Comparison of ENCODE assay signal across 8 cellular contexts in the genomic region with DNA sequence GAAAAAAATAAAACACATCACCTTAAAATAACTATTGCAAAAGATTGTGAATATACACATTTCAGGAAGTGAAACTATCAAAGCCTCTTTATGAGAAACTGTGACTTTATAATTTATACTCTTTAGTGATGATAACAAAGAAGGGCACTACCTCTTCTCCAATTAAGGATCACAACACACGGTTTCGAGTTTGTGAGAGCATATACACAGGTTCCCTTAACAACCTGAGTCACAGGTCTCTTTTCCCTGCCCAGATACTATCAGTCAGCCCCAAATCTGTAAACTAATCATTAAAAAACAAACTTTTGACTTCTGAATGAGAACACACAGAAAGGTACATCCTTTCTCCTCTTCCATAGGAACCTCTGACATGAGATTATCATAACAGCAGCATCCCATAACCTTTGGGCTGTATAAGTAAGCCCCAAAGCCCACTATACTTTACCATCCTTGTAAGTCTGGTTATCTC. TPM values are rescaled to one million over a fixed set of nuclear protein-coding genes. Genes with fewer than 3 reads are reported as not detected.
DNase-seq lines count a peak whose midpoint lies in the region; ATAC-seq and TF ChIP-seq lines count a peak whose summit lies in the region.

No MANE protein-coding gene starts in this region.

- no peaks in the 10 kb centered on the region for H3K9me3 ChIP-seq in hepatocyte (ENCODE audit: low read depth)

- peak overlapping the region; percentile 85 for H3K27ac ChIP-seq in hepatocyte

- DNase-seq in activated CD4-positive, alpha-beta T cell treated with anti-CD3 and anti-CD28 coated beads for 48 hours = peak; percentile 18
- DNase-seq in activated CD4-positive, alpha-beta T cell treated with anti-CD3 and anti-CD28 coated beads, Interleukin-2, amount 50 U/mL, for 4 hours = no peak
- DNase-seq in RPMI8226 (peak; percentile 87), hepatocyte (ENCODE audit: low spot score) (no peak), D341Med (ENCODE audit: low spot score) (no peak), lower leg skin (ENCODE audit: low spot score in 2 of 2) (no peak)
- DNase-seq in stimulated activated CD4-positive, alpha-beta T cell treated with anti-CD3 and anti-CD28 coated beads, Interleukin-4, amount 100 ng/mL, for 1 hour = no peak

- intact Hi-C loops in lower leg skin (cut with DNase I; ENCODE audit: low total_unique reads) = no loop called here

- peaks cover 31% of the 10 kb centered on the region for H3K4me1 ChIP-seq in hepatocyte (ENCODE audit: insufficient read depth)

- ATAC-seq in HG02981 (IDR thresholded peaks at IDR 0.05; ENCODE audit: unreplicated experiment) = peak; percentile 49

- TF ChIP-seq POLR2A in lower leg skin (IDR thresholded peaks at IDR 0.05) = no peak

- no peak for TF ChIP-seq CTCF in hepatocyte (IDR thresholded peaks at IDR 0.05; ENCODE audit: poor library complexity)
- TF ChIP-seq CTCF in lower leg skin (IDR thresholded peaks at IDR 0.05) = no peak

- H3K36me3 ChIP-seq in hepatocyte (replicated peaks; ENCODE audit: insufficient read depth, low read depth) = no peaks in the 10 kb centered on the region

- H4K20me1 ChIP-seq in hepatocyte (ENCODE audit: insufficient read depth, poor library complexity, severe bottlenecking) = no peaks in the 10 kb centered on the region

- peak overlapping the region; percentile 63 for H3K4me2 ChIP-seq in hepatocyte

- no peaks in the 10 kb centered on the region for H3K27me3 ChIP-seq in hepatocyte

- no peak overlapping the region for H3K4me3 ChIP-seq in hepatocyte
- H3K4me3 ChIP-seq in lower leg skin (ENCODE audit: low read depth, poor library complexity, severe bottlenecking) = no peak overlapping the region

- H3K9me2 ChIP-seq in hepatocyte (replicated peaks; ENCODE audit: insufficient read depth) = no peaks in the 10 kb centered on the region

- H3K79me2 ChIP-seq in hepatocyte = peaks cover 38% of the 10 kb centered on the region

- 55% methylated on average over 2 of the region's 2 CpGs for WGBS in hepatocyte (ENCODE audit: low lambda C conversion rate, missing lambda C conversion rate)
- WGBS in lower leg skin, 2 donors = 39 to 46% methylated on average over 2 of the region's 2 CpGs

- no peak overlapping the region for H2AFZ ChIP-seq in hepatocyte

RNA-seq across cellular contexts. Expression of gene PTPN2, which starts 44.9 kb away (rescaled TPM):
- total RNA-seq in hepatocyte (36.7 and 40.3 TPM in 2 replicates), lower leg skin (10 to 100 TPM; 26.0 to 53.2 (median 40.4) TPM)
- 30.5 and 32.0 TPM in 2 replicates for polyA plus RNA-seq in hepatocyte

Comparison
In these comparisons a context has a peak if more than half of its experiments do, and no peak if none do; other contexts are left out.
1. DNase-seq: peak in activated CD4-positive, alpha-beta T cell treated with anti-CD3 and anti-CD28 coated beads for 48 hours (single experiment) and RPMI8226 (single experiment); none in activated CD4-positive, alpha-beta T cell treated with anti-CD3 and anti-CD28 coated beads, Interleukin-2, amount 50 U/mL, for 4 hours (0 of 2), hepatocyte (single experiment), D341Med (single experiment), stimulated activated CD4-positive, alpha-beta T cell treated with anti-CD3 and anti-CD28 coated beads, Interleukin-4, amount 100 ng/mL, for 1 hour (single experiment) and lower leg skin (0 of 2).